ENCODE assay signal across 8 cellular contexts in the genomic region with DNA sequence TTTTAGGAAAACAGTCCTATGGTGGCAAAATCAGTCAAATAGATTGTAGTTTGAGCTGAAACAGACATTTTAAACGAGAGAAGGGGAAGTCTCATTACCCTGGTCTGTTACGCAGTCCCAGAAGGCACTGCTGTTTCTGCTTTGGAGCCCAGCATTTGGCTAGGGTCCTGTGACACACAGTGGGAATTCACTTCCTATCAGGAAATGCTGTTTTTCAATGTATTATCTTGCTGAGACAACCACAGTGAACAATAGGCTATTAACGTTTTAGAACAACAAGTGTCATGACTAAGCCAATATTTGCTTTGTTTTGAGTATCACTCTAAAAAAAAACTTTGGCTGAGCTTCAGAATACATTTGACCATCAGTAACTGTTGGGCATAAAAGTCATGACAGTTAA.
A peak's percentile ranks its signal among the peaks of the same experiment; 100 is the strongest.
DNase-seq lines count a peak whose midpoint lies in the region; ATAC-seq and TF ChIP-seq lines count a peak whose summit lies in the region.

No MANE protein-coding gene starts in this region.

- H3K9me3 ChIP-seq in CD4-positive, alpha-beta T cell (ENCODE audit: control insufficient read depth, low read length), result no peaks in the 10 kb centered on the region
- H3K9me3 ChIP-seq in left lung (no peaks in the 10 kb centered on the region), aorta (ENCODE audit: control insufficient read depth, low read length) (no peaks in the 10 kb centered on the region), uterus (no peaks in the 10 kb centered on the region)

- CTCF ChIA-PET in CD4-positive, alpha-beta T cell (lab: Charles Lee), result interaction anchor here (1.3 kb wide), 1 partner anchor 125 kb away, joined by 3 read pairs; a partner anchor contains a TSS

- no peaks in the 10 kb centered on the region for H3K27me3 ChIP-seq in CD4-positive, alpha-beta T cell (ENCODE audit: control insufficient read depth, insufficient read depth, low read length)
- H3K27me3 ChIP-seq in left lung (no peaks in the 10 kb centered on the region), aorta (ENCODE audit: control insufficient read depth in 1 of 2, insufficient read depth in 2 of 2, low read length in 1 of 2) (no peaks in the 10 kb centered on the region), uterus (no peaks in the 10 kb centered on the region)

- no peak overlapping the region for H3K27ac ChIP-seq in CD4-positive, alpha-beta T cell (ENCODE audit: low read depth, low read length)
- H3K27ac ChIP-seq in left lung, result peak overlapping the region; percentile 45 to 87
- H3K27ac ChIP-seq in aorta (ENCODE audit: low read depth in 1 of 2, low read length in 2 of 2), result no peak overlapping the region
- peak overlapping the region in 1 of 2 donors; percentile 23 for H3K27ac ChIP-seq in uterus

- H3K9me3 Mint-ChIP-seq in CD4-positive, alpha-beta T cell, result no peaks in the 10 kb centered on the region

- peak in 1 of 10 experiments; percentile 22 for DNase-seq in CD4-positive, alpha-beta T cell
- DNase-seq in LHCN-M2 (ENCODE audit: low read depth) (peak; percentile 86), astrocyte of the spinal cord (ENCODE audit: low read depth, low spot score) (peak; percentile 61), left lung (peak in 1 of 2 donors; percentile 65), aorta (peak in 1 of 2 donors; percentile 59), uterus (no peak)
- no peak for DNase-seq in stimulated activated CD4-positive, alpha-beta T cell treated with anti-CD3 and anti-CD28 coated beads, Interleukin-2, amount 100 ng/mL, for 48 hours

- H3K27me3 Mint-ChIP-seq in CD4-positive, alpha-beta T cell, result no peaks in the 10 kb centered on the region

- TF ChIP-seq POLR2A in uterus (IDR thresholded peaks at IDR 0.05), result no peak

- peak overlapping the region; percentile 55 for H3K4me3 Mint-ChIP-seq in CD4-positive, alpha-beta T cell

- no peak for TF ChIP-seq CTCF in CD4-positive, alpha-beta T cell (IDR thresholded peaks at IDR 0.05)
- TF ChIP-seq CTCF in astrocyte of the spinal cord (IDR thresholded peaks at IDR 0.05; ENCODE audit: low read depth, low read length), result no peak
- TF ChIP-seq CTCF in left lung (IDR thresholded peaks at IDR 0.05), result no peak
- no peak for TF ChIP-seq CTCF in uterus (IDR thresholded peaks at IDR 0.05)

- peak overlapping the region; percentile 85 for H3K27ac Mint-ChIP-seq in CD4-positive, alpha-beta T cell

- intact Hi-C loops in CD4-positive, alpha-beta T cell (cut with DNase I, micrococcal nuclease), result no loop called here
- intact Hi-C loops in left lung (cut with DNase I) (no loop called here), aorta (cut with DNase I) (no loop called here), uterus (cut with DNase I; ENCODE audit: low total_unique reads) (no loop called here)

- H3K4me1 ChIP-seq in left lung (peaks cover 26 to 83% of the 10 kb centered on the region in 2 donors), aorta (ENCODE audit: control insufficient read depth in 1 of 2, insufficient read depth in 2 of 2, low read length in 2 of 2) (peaks cover 0 to 4% of the 10 kb centered on the region in 2 donors), uterus (no peaks in the 10 kb centered on the region)

- POLR2A ChIA-PET in CD4-positive, alpha-beta T cell (lab: Charles Lee), result interaction anchor here (1.0 to 3.2 kb wide), 6 partner anchors 11 to 223 kb away, joined by 3 to 17 read pairs (median 8); a partner anchor contains a TSS

- peaks cover 97% of the 10 kb centered on the region for H3K4me1 Mint-ChIP-seq in CD4-positive, alpha-beta T cell (ENCODE audit: low read depth)

- H3K36me3 ChIP-seq in left lung (no peaks in the 10 kb centered on the region), aorta (ENCODE audit: control insufficient read depth in 1 of 2, insufficient read depth in 2 of 2, low read length in 1 of 2) (no peaks in the 10 kb centered on the region), uterus (no peaks in the 10 kb centered on the region)

- H3K36me3 Mint-ChIP-seq in CD4-positive, alpha-beta T cell (ENCODE audit: low read depth), result peaks cover 25% of the 10 kb centered on the region

- in situ Hi-C loops in astrocyte of the spinal cord (cut with HindIII; ENCODE audit: low sequenced_read_pairs), result loop anchor here (5.0 kb wide), 1 partner anchor 75 kb away; a partner anchor contains a TSS

- WGBS in aorta, 2 donors, result 31 to 32% methylated on average over 3 of the region's 3 CpGs

- peak; percentile 11 for ATAC-seq in CD4-positive, alpha-beta T cell (ENCODE audit: poor library complexity)
- peak; percentile 39 for ATAC-seq in left lung
- peak; percentile 34 for ATAC-seq in aorta (ENCODE audit: low FRiP score)
- ATAC-seq in HG03442 (IDR thresholded peaks at IDR 0.05; ENCODE audit: unreplicated experiment), result no peak

- H3K4me3 ChIP-seq in astrocyte of the spinal cord (ENCODE audit: low read depth, low read length), result no peak overlapping the region
- no peak overlapping the region for H3K4me3 ChIP-seq in left lung
- H3K4me3 ChIP-seq in aorta (ENCODE audit: low read length in 2 of 2), result no peak overlapping the region
- no peak overlapping the region for H3K4me3 ChIP-seq in uterus

Comparison
In these comparisons a context has a peak if more than half of its experiments do, and no peak if none do; other contexts are left out.
1. DNase-seq: peak in LHCN-M2 (single experiment) and astrocyte of the spinal cord (single experiment); none in uterus (0 of 2) and stimulated activated CD4-positive, alpha-beta T cell treated with anti-CD3 and anti-CD28 coated beads, Interleukin-2, amount 100 ng/mL, for 48 hours (0 of 2).
2. H3K27ac ChIP-seq: peak in left lung (2 of 2); none in CD4-positive, alpha-beta T cell (single experiment) and aorta (0 of 2).